ENCODE assay signal across 15 cellular contexts in genomic region chr11:128739589-128739988, GRCh38. TPM values are rescaled to one million over a fixed set of nuclear protein-coding genes. Genes with fewer than 3 reads are reported as not detected.
DNase-seq lines count a peak whose midpoint lies in the region; ATAC-seq and TF ChIP-seq lines count a peak whose summit lies in the region.
"Had no signal": no experiment of that assay in that cellular context is flagged by ENCODE, and none has a peak within 500 bp of the region (broad histone marks: within the 10 kb centered on the region; RNA-seq: fewer than 3 reads in every experiment).

No MANE protein-coding gene starts in this region.

- H3K9me2 ChIP-seq in Loucy (replicated peaks; ENCODE audit: low read depth, low read length) = no peaks in the 10 kb centered on the region
- no peaks in the 10 kb centered on the region for H3K9me2 ChIP-seq in PC-3 (replicated peaks; ENCODE audit: low read length)

- H4K20me1 ChIP-seq in Loucy (ENCODE audit: insufficient read depth, low read length, poor library complexity, severe bottlenecking) (peaks cover 49% of the 10 kb centered on the region), PC-3 (ENCODE audit: low read length) (no peaks in the 10 kb centered on the region)

- 86 to 87% methylated on average over 6 of the region's 6 CpGs for WGBS in testis, 2 donors

- H3K79me2 ChIP-seq in Loucy (ENCODE audit: insufficient read depth, low read length) (peaks cover 100% of the 10 kb centered on the region), PC-3 (ENCODE audit: low read length) (no peaks in the 10 kb centered on the region)

- H3F3A ChIP-seq in Loucy (ENCODE audit: low read depth) (no peaks in the 10 kb centered on the region), PC-3 (ENCODE audit: low read length, unreplicated experiment) (no peaks in the 10 kb centered on the region)

- H3K4me3 ChIP-seq in Loucy (ENCODE audit: low read length, poor library complexity, severe bottlenecking) (no peak overlapping the region), testis (no peak overlapping the region), PC-3 (ENCODE audit: low read length) (no peak overlapping the region)
- H3K4me3 ChIP-seq in effector memory CD4-positive, alpha-beta T cell (ENCODE audit: insufficient read depth, low read depth, low read length, poor library complexity, severe bottlenecking) = no peak overlapping the region
- H3K4me3 ChIP-seq: K562, right lobe of liver had no signal

- TF ChIP-seq POLR2A in testis (IDR thresholded peaks at IDR 0.05) = no peak

- peaks cover 23% of the 10 kb centered on the region for H3K4me1 Mint-ChIP-seq in progenitor cell of endocrine pancreas (ENCODE audit: low read depth)

- H3K9me3 ChIP-seq in Loucy (ENCODE audit: insufficient read depth, low read depth, low read length) = no peaks in the 10 kb centered on the region
- H3K9me3 ChIP-seq in effector memory CD4-positive, alpha-beta T cell (ENCODE audit: control insufficient read depth, low read length) = no peaks in the 10 kb centered on the region
- H3K9me3 ChIP-seq in testis = no peaks in the 10 kb centered on the region
- H3K9me3 ChIP-seq in PC-3 (ENCODE audit: low read length) = no peaks in the 10 kb centered on the region
- H3K9me3 ChIP-seq: right lobe of liver had no signal

- H3K27me3 ChIP-seq in Loucy (ENCODE audit: insufficient read depth, low read length, poor library complexity, severe bottlenecking) (no peaks in the 10 kb centered on the region), testis (no peaks in the 10 kb centered on the region), PC-3 (ENCODE audit: low read length) (peaks cover 3% of the 10 kb centered on the region; the same call in 1 of the 2 replicates)
- no peaks in the 10 kb centered on the region for H3K27me3 ChIP-seq in effector memory CD4-positive, alpha-beta T cell (replicated peaks; ENCODE audit: control insufficient read depth, insufficient read depth, low read length, poor library complexity, severe bottlenecking)
- H3K27me3 ChIP-seq: right lobe of liver had no signal

- H3K36me3 Mint-ChIP-seq in progenitor cell of endocrine pancreas (ENCODE audit: insufficient read depth) = no peaks in the 10 kb centered on the region

- no peak for TF ChIP-seq CTCF in Loucy (conservative IDR thresholded peaks at IDR 0.05; ENCODE audit: low read length)
- TF ChIP-seq CTCF in progenitor cell of endocrine pancreas (IDR thresholded peaks at IDR 0.05; ENCODE audit: unreplicated experiment) = no peak
- no peak for TF ChIP-seq CTCF in testis (IDR thresholded peaks at IDR 0.05)
- TF ChIP-seq CTCF in PC-3 (conservative IDR thresholded peaks at IDR 0.05; ENCODE audit: low read depth, low read length) = no peak

- peak; percentile 88 for DNase-seq in COLO829 (ENCODE audit: low spot score)
- DNase-seq in effector memory CD4-positive, alpha-beta T cell = no peak
- DNase-seq in progenitor cell of endocrine pancreas (ENCODE audit: low spot score, unreplicated experiment) = no peak
- DNase-seq in iPS-NIHi7 (ENCODE audit: extremely low spot score) = no peak
- DNase-seq in testis = no peak
- DNase-seq in PC-3 = no peak
- DNase-seq: glutamatergic neuron; NCI-H1105; NCI-H2171; NCI-H82; right lobe of liver; stimulated activated CD4-positive, alpha-beta T cell treated with anti-CD3 and anti-CD28 coated beads, Interleukin-1b, Interleukin-23, amount 100 ng/mL, for 48 hours had no signal

- H3K27ac ChIP-seq in effector memory CD4-positive, alpha-beta T cell (ENCODE audit: insufficient read depth, low read length, poor library complexity, severe bottlenecking) = peak overlapping the region; percentile 33
- H3K27ac ChIP-seq in testis (no peak overlapping the region), PC-3 (ENCODE audit: low read length) (no peak overlapping the region)
- H3K27ac ChIP-seq: right lobe of liver, VCaP had no signal

- POLR2A ChIA-PET in PC-3 (lab: Charles Lee; ENCODE audit: unreplicated experiment) = no interaction called here

- intact Hi-C loops in testis (cut with DNase I; ENCODE audit: low total_unique reads) = no loop called here
- intact Hi-C loops in PC-3 (cut with micrococcal nuclease) = no loop called here

- no peaks in the 10 kb centered on the region for H3K9me3 Mint-ChIP-seq in progenitor cell of endocrine pancreas (ENCODE audit: low read depth)

- BruUV-seq in PC-3 (replicated peaks; lab: Mats Ljungman, UMichigan) = no TSS peak

- H3K4me1 ChIP-seq in Loucy (ENCODE audit: insufficient read depth, low read length, poor library complexity, severe bottlenecking) (peaks cover 60% of the 10 kb centered on the region), testis (no peaks in the 10 kb centered on the region), PC-3 (ENCODE audit: insufficient read depth, low read length) (no peaks in the 10 kb centered on the region)
- peaks cover 67% of the 10 kb centered on the region for H3K4me1 ChIP-seq in effector memory CD4-positive, alpha-beta T cell (ENCODE audit: control insufficient read depth, insufficient read depth, low read length, poor library complexity, severe bottlenecking)

- ATAC-seq in PC-3 = no peak
- ATAC-seq: K562 had no signal

- CTCF ChIA-PET in PC-3 (lab: Charles Lee) = no interaction called here

- no peak overlapping the region for H3K4me3 Mint-ChIP-seq in progenitor cell of endocrine pancreas (ENCODE audit: low read depth)

- H3K9ac ChIP-seq in Loucy (ENCODE audit: low read depth, low read length, poor library complexity, severe bottlenecking) = peak overlapping the region; percentile 9
- H3K9ac ChIP-seq in PC-3 (ENCODE audit: low read length) = no peak overlapping the region

- H3K4me2 ChIP-seq in Loucy (ENCODE audit: low read depth, low read length, poor library complexity, severe bottlenecking) = no peak overlapping the region
- no peak overlapping the region for H3K4me2 ChIP-seq in PC-3 (ENCODE audit: low read length)

- no peak overlapping the region for H2AFZ ChIP-seq in Loucy (ENCODE audit: low read length)
- H2AFZ ChIP-seq in PC-3 (ENCODE audit: low read length) = no peak overlapping the region

- H3K27ac Mint-ChIP-seq in progenitor cell of endocrine pancreas = peak overlapping the region; percentile 62

- peaks cover 31% of the 10 kb centered on the region for H3K27me3 Mint-ChIP-seq in progenitor cell of endocrine pancreas

- peaks cover 24% of the 10 kb centered on the region; the same call in 1 of the 2 replicates for H3K36me3 ChIP-seq in Loucy (ENCODE audit: insufficient read depth, low read length)
- peaks cover 5% of the 10 kb centered on the region for H3K36me3 ChIP-seq in effector memory CD4-positive, alpha-beta T cell (ENCODE audit: control insufficient read depth, insufficient read depth, low read length)
- H3K36me3 ChIP-seq in testis (ENCODE audit: low read depth, missing control alignments) = no peaks in the 10 kb centered on the region
- no peaks in the 10 kb centered on the region for H3K36me3 ChIP-seq in PC-3 (ENCODE audit: low read depth, low read length)
- H3K36me3 ChIP-seq: right lobe of liver had no signal

RNA-seq across cellular contexts. Expression of gene FLI1, which starts 45.7 kb away (rescaled TPM):
- total RNA-seq in progenitor cell of endocrine pancreas (0.22 TPM in 1 of 2 replicates, not detected in the other), testis (10 to 100 TPM; 13.3 to 16.7 TPM), PC-3 (2014; rRNA removed) (1.2 and 1.6 TPM in 2 replicates)
- polyA plus RNA-seq in testis (ENCODE audit: insufficient read depth, low read depth, low replicate concordance) = 8.7 TPM
- polyA plus RNA-seq: K562 had no signal
